ENCODE assay signal across 20 cellular contexts in the genomic region with DNA sequence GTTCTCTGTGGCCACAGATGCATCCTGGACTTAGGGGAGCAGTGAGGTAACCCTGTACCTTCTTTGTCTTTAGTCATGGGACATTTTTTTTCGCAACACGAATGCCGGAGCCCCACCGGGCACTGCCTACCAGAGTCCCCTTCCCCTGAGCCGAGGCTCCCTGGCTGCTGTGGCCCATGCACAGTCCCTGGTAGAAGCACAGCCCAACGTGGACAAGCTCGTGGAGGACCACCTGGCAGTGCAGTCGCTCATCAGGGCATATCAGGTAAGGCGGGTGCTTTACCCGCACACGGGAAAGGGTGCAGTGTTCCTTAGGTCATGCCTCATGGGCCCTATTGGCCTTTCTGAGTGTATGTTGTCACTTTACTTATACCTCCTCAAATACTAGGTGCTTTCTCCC. TPM values are rescaled to one million over a fixed set of nuclear protein-coding genes. Genes with fewer than 3 reads are reported as not detected.
DNase-seq lines count a peak whose midpoint lies in the region; ATAC-seq and TF ChIP-seq lines count a peak whose summit lies in the region.
"Had no signal": no experiment of that assay in that cellular context is flagged by ENCODE, and none has a peak within 500 bp of the region (broad histone marks: within the 10 kb centered on the region; RNA-seq: fewer than 3 reads in every experiment).

No MANE protein-coding gene starts in this region.

- ATAC-seq in CD4-positive, CD25-positive, alpha-beta regulatory T cell (ENCODE audit: low read depth in 2 of 2) = no peak
- ATAC-seq in central memory CD8-positive, alpha-beta T cell (replicated peaks; ENCODE audit: extremely low read depth, poor library complexity, severe bottlenecking) = no peak
- ATAC-seq in psoas muscle (no peak), HG03045 (IDR thresholded peaks at IDR 0.05; ENCODE audit: unreplicated experiment) (no peak), HG02571 (IDR thresholded peaks at IDR 0.05; ENCODE audit: unreplicated experiment) (no peak)

- no peak for DNase-seq in CD4-positive, CD25-positive, alpha-beta regulatory T cell
- no peak for DNase-seq in CD8-positive, alpha-beta memory T cell
- no peak for DNase-seq in central memory CD8-positive, alpha-beta T cell (ENCODE audit: low spot score in 2 of 2)
- DNase-seq in psoas muscle (no peak), OCI-M2 (lab: John Stamatoyannopoulos, UW; ENCODE audit: unreplicated experiment) (no peak)
- DNase-seq: ACHN, DMS153, GDM1, H9, NCI-H1417, NCI-H187 treated with DMSO at 0.1 percent for 48 hours, NCI-H2227 treated with DMSO at 0.1 percent for 48 hours, NCI-H524, NCI-H82, PC-9 had no signal

- no peaks in the 10 kb centered on the region for H3K27me3 Mint-ChIP-seq in CD4-positive, CD25-positive, alpha-beta regulatory T cell
- H3K27me3 Mint-ChIP-seq in CD8-positive, alpha-beta memory T cell = no peaks in the 10 kb centered on the region
- H3K27me3 Mint-ChIP-seq in central memory CD8-positive, alpha-beta T cell = no peaks in the 10 kb centered on the region

- 88 to 95% (median 89%) methylated on average over 11 of the region's 11 CpGs for WGBS in psoas muscle, 3 donors

- H3K27ac Mint-ChIP-seq in CD4-positive, CD25-positive, alpha-beta regulatory T cell = peak overlapping the region in 2 of 3 donors; percentile 78 to 90
- H3K27ac Mint-ChIP-seq in CD8-positive, alpha-beta memory T cell = peak overlapping the region in 5 of 8 donors; percentile 17 to 88 (median 36)
- H3K27ac Mint-ChIP-seq in central memory CD8-positive, alpha-beta T cell (ENCODE audit: low read depth) = peak overlapping the region; percentile 51

- peaks cover 11 to 40% (median 28%) of the 10 kb centered on the region in 4 donors for H3K4me1 Mint-ChIP-seq in CD4-positive, CD25-positive, alpha-beta regulatory T cell
- peaks cover 23 to 41% (median 30%) of the 10 kb centered on the region in 3 donors for H3K4me1 Mint-ChIP-seq in CD8-positive, alpha-beta memory T cell
- H3K4me1 Mint-ChIP-seq in central memory CD8-positive, alpha-beta T cell = peaks cover 19% of the 10 kb centered on the region

- H3K9me3 Mint-ChIP-seq in CD4-positive, CD25-positive, alpha-beta regulatory T cell = no peaks in the 10 kb centered on the region
- H3K9me3 Mint-ChIP-seq in CD8-positive, alpha-beta memory T cell = no peaks in the 10 kb centered on the region
- no peaks in the 10 kb centered on the region for H3K9me3 Mint-ChIP-seq in central memory CD8-positive, alpha-beta T cell
- H3K9me3 Mint-ChIP-seq: H9 had no signal

- H3K9me3 ChIP-seq in CD4-positive, CD25-positive, alpha-beta regulatory T cell (ENCODE audit: control insufficient read depth in 2 of 2, low read length in 2 of 2) = no peaks in the 10 kb centered on the region
- H3K9me3 ChIP-seq in CD8-positive, alpha-beta memory T cell (ENCODE audit: low read length) = no peaks in the 10 kb centered on the region
- no peaks in the 10 kb centered on the region for H3K9me3 ChIP-seq in psoas muscle

- H3K36me3 ChIP-seq in CD4-positive, CD25-positive, alpha-beta regulatory T cell (ENCODE audit: control insufficient read depth, insufficient read depth, low read length) = peaks cover 42% of the 10 kb centered on the region
- H3K36me3 ChIP-seq in CD8-positive, alpha-beta memory T cell (ENCODE audit: insufficient read depth, low read length) = peaks cover 24% of the 10 kb centered on the region
- H3K36me3 ChIP-seq in psoas muscle (ENCODE audit: insufficient read depth in 1 of 2, low read depth in 1 of 2) = peaks cover 9 to 35% of the 10 kb centered on the region in 2 donors

- peaks cover 22% of the 10 kb centered on the region for H3K36me3 Mint-ChIP-seq in CD4-positive, CD25-positive, alpha-beta regulatory T cell
- H3K36me3 Mint-ChIP-seq in CD8-positive, alpha-beta memory T cell = peaks cover 5 to 58% (median 11%) of the 10 kb centered on the region in 3 donors
- peaks cover 20% of the 10 kb centered on the region for H3K36me3 Mint-ChIP-seq in central memory CD8-positive, alpha-beta T cell (ENCODE audit: insufficient read depth)

- CTCF ChIA-PET in CD8-positive, alpha-beta memory T cell (lab: Charles Lee) = no interaction called here

- no peak for TF ChIP-seq CTCF in psoas muscle (IDR thresholded peaks at IDR 0.05)

- intact Hi-C loops in psoas muscle (cut with DNase I) = loop anchor here (5.0 kb wide), 1 partner anchor 38 kb away; the partner anchor contains the start of gene OGDH (in 2 of the 2)

- H3K4me1 ChIP-seq in CD4-positive, CD25-positive, alpha-beta regulatory T cell (ENCODE audit: control insufficient read depth, insufficient read depth, low read length, poor library complexity, severe bottlenecking) = peaks cover 30% of the 10 kb centered on the region
- peaks cover 16% of the 10 kb centered on the region for H3K4me1 ChIP-seq in CD8-positive, alpha-beta memory T cell (ENCODE audit: insufficient read depth, low read length)
- peaks cover 55% of the 10 kb centered on the region for H3K4me1 ChIP-seq in psoas muscle

- H3K4me3 ChIP-seq in CD4-positive, CD25-positive, alpha-beta regulatory T cell (ENCODE audit: low read depth, low read length) = no peak overlapping the region
- H3K4me3 ChIP-seq in CD8-positive, alpha-beta memory T cell (ENCODE audit: low read length) = no peak overlapping the region
- no peak overlapping the region for H3K4me3 ChIP-seq in psoas muscle
- H3K4me3 ChIP-seq: PC-9 had no signal

- no peak overlapping the region for H3K27ac ChIP-seq in CD4-positive, CD25-positive, alpha-beta regulatory T cell (ENCODE audit: insufficient read depth, low read length, poor library complexity, severe bottlenecking)
- H3K27ac ChIP-seq in CD8-positive, alpha-beta memory T cell (ENCODE audit: low read depth, low read length) = no peak overlapping the region
- peak overlapping the region; percentile 86 for H3K27ac ChIP-seq in psoas muscle
- H3K27ac ChIP-seq: C4-2B, HL-60, KMS-11, PC-9 had no signal

- H3K4me3 Mint-ChIP-seq in CD4-positive, CD25-positive, alpha-beta regulatory T cell = peak overlapping the region in 1 of 4 donors; percentile 15
- H3K4me3 Mint-ChIP-seq in CD8-positive, alpha-beta memory T cell = no peak overlapping the region
- H3K4me3 Mint-ChIP-seq in central memory CD8-positive, alpha-beta T cell = no peak overlapping the region
- H3K4me3 Mint-ChIP-seq: H9 had no signal

- POLR2A ChIA-PET in CD8-positive, alpha-beta memory T cell (lab: Charles Lee) = no interaction called here

- no peaks in the 10 kb centered on the region for H3K27me3 ChIP-seq in CD4-positive, CD25-positive, alpha-beta regulatory T cell (ENCODE audit: control insufficient read depth, insufficient read depth, low read length)
- no peaks in the 10 kb centered on the region for H3K27me3 ChIP-seq in CD8-positive, alpha-beta memory T cell (ENCODE audit: insufficient read depth, low read length, poor library complexity, severe bottlenecking)
- no peaks in the 10 kb centered on the region for H3K27me3 ChIP-seq in psoas muscle (ENCODE audit: insufficient read depth in 3 of 3, low read length in 2 of 3)

RNA-seq across cellular contexts. Expression of gene OGDH, which starts 38.8 kb away (rescaled TPM):
- total RNA-seq in CD4-positive, CD25-positive, alpha-beta regulatory T cell = 157 TPM
- polyA plus RNA-seq in CD4-positive, CD25-positive, alpha-beta regulatory T cell = 100 to 1,000 TPM in 1 of 4 donors, 10 to 100 TPM in 3; 56.4 to 102 (median 72.8) TPM
- 10 to 100 TPM; 92.8 to 93.8 TPM for total RNA-seq in CD8-positive, alpha-beta memory T cell
- 58.3 TPM for polyA plus RNA-seq in CD8-positive, alpha-beta memory T cell
- total RNA-seq in psoas muscle = 100 to 1,000 TPM; 252 to 500 (median 326) TPM
- polyA plus RNA-seq in psoas muscle = 100 to 1,000 TPM; 176 to 181 (median 179) TPM
